1 cellular context compared by ENCODE assay signal in the genomic region with DNA sequence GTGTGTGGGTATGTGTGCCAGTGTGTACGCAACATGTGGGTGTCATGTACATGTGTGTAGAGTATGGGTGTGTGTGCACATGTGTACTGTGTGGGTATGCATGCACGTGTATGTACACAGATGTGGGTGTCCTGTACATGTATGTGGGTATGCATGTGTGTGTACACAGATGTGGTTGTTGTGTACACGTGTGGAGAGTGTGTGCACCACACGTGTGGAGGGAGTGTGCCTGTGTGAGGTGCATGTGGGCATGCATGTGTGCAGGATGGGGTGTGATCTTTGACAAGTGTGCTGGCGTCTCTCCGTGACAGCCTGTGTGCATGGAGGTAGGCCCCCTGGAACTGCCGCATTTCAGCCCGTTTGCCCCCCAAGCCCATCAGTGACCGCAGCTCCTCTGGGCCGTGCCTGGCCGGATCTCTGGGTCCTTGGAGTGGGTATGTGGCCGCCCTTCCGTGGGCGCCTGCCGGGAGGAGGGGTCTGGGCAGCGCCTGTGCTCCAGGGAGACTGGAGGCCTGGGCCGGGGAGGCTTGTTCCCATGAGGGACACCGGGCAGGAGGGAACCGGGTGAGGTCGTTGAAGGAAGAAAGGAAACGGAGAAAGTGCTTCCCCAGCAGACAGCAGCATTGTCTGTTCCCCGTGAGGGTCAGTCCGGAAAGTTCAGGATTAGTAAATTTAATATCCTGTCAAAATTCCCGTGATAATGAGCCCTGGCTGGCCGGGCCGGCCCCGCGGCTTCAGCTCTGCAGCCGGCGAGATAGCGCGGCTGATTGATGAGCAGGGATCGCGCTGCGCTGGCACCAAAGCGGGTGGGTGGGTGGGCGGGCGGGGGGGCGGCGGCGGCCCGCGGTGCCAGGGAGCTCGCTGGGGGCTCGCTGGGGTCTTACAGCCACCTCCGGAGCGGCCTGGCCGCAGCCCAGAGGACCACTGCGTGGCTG.
TF ChIP-seq lines count a peak whose summit lies in the region.

No MANE protein-coding gene starts in this region.

TF ChIP-seq in WTC11, 78 proteins besides CTCF, POLR2A, EP300 and RAD21 (continued from another document):
- TF ChIP-seq, protein P1, sequence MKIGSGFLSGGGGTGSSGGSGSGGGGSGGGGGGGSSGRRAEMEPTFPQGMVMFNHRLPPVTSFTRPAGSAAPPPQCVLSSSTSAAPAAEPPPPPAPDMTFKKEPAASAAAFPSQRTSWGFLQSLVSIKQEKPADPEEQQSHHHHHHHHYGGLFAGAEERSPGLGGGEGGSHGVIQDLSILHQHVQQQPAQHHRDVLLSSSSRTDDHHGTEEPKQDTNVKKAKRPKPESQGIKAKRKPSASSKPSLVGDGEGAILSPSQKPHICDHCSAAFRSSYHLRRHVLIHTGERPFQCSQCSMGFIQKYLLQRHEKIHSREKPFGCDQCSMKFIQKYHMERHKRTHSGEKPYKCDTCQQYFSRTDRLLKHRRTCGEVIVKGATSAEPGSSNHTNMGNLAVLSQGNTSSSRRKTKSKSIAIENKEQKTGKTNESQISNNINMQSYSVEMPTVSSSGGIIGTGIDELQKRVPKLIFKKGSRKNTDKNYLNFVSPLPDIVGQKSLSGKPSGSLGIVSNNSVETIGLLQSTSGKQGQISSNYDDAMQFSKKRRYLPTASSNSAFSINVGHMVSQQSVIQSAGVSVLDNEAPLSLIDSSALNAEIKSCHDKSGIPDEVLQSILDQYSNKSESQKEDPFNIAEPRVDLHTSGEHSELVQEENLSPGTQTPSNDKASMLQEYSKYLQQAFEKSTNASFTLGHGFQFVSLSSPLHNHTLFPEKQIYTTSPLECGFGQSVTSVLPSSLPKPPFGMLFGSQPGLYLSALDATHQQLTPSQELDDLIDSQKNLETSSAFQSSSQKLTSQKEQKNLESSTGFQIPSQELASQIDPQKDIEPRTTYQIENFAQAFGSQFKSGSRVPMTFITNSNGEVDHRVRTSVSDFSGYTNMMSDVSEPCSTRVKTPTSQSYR (CRISPR knock-in tag; IDR thresholded peaks at IDR 0.05), result no peak
- no peak for TF ChIP-seq TP53 (CRISPR knock-in tag; IDR thresholded peaks at IDR 0.05)
- TF ChIP-seq, protein P2, sequence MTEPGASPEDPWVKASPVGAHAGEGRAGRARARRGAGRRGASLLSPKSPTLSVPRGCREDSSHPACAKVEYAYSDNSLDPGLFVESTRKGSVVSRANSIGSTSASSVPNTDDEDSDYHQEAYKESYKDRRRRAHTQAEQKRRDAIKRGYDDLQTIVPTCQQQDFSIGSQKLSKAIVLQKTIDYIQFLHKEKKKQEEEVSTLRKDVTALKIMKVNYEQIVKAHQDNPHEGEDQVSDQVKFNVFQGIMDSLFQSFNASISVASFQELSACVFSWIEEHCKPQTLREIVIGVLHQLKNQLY (CRISPR knock-in tag; IDR thresholded peaks at IDR 0.05), result no peak
TF ChIP-seq in WTC11: peak in this region for 0.
